Comparison of ENCODE assay signal across 21 cellular contexts in genomic region chr12:40382217-40382616, GRCh38.
DNase-seq lines count a peak whose midpoint lies in the region; ATAC-seq and TF ChIP-seq lines count a peak whose summit lies in the region.
"Had no signal": no experiment of that assay in that cellular context is flagged by ENCODE, and none has a peak within 500 bp of the region (broad histone marks: within the 10 kb centered on the region; RNA-seq: fewer than 3 reads in every experiment).

No MANE protein-coding gene starts in this region.

- no peaks in the 10 kb centered on the region for H3K4me1 Mint-ChIP-seq in glutamatergic neuron (ENCODE audit: low read depth, unreplicated experiment)

- no peak overlapping the region for H3K27ac Mint-ChIP-seq in glutamatergic neuron (ENCODE audit: unreplicated experiment)
- H3K27ac Mint-ChIP-seq: activated naive CD4-positive, alpha-beta T cell treated with anti-CD3 and anti-CD28 coated beads for 36 hours; stimulated activated naive CD8-positive, alpha-beta T cell treated with anti-CD3 and anti-CD28 coated beads, Interleukin-15, Interleukin-2, amounts not matched to agents 100 ng/mL and 50 ng/mL, for 24 hours had no signal

- CTCF ChIA-PET in HEK293T (lab: Yijun Ruan, JAX) = no interaction called here

- no peak for TF ChIP-seq CTCF in glutamatergic neuron (IDR thresholded peaks at IDR 0.05; ENCODE audit: partially characterized antibody, unreplicated experiment)

- H3K9me3 Mint-ChIP-seq in glutamatergic neuron (ENCODE audit: unreplicated experiment) = peaks cover 4% of the 10 kb centered on the region
- H3K9me3 Mint-ChIP-seq: stimulated activated naive CD8-positive, alpha-beta T cell treated with anti-CD3 and anti-CD28 coated beads, Interleukin-15, Interleukin-2, amounts not matched to agents 100 ng/mL and 50 ng/mL, for 24 hours had no signal

- no peak overlapping the region for H3K4me3 Mint-ChIP-seq in glutamatergic neuron (ENCODE audit: unreplicated experiment)
- H3K4me3 Mint-ChIP-seq: activated naive CD4-positive, alpha-beta T cell treated with anti-CD3 and anti-CD28 coated beads for 36 hours; activated T-cell treated with anti-CD3 and anti-CD28 coated beads, Interleukin-2, amount 50 U/mL, for 4 hours; stimulated activated naive CD8-positive, alpha-beta T cell treated with anti-CD3 and anti-CD28 coated beads, Interleukin-15, Interleukin-2, amounts not matched to agents 100 ng/mL and 50 ng/mL, for 24 hours had no signal

- ATAC-seq in GM18907 (IDR thresholded peaks at IDR 0.05; ENCODE audit: unreplicated experiment) (peak; percentile 90), GM21576 (IDR thresholded peaks at IDR 0.05; ENCODE audit: unreplicated experiment) (peak; percentile 73), HG03139 (IDR thresholded peaks at IDR 0.05; ENCODE audit: unreplicated experiment) (peak; percentile 77), HG03439 (IDR thresholded peaks at IDR 0.05; ENCODE audit: unreplicated experiment) (no peak)
- ATAC-seq: activated CD4-positive, CD25-positive, alpha-beta regulatory T cell treated with anti-CD3 and anti-CD28 coated beads, Interleukin-2, amount 50 U/mL, for 24 hours; activated T-cell treated with anti-CD3 and anti-CD28 coated beads, Interleukin-2, amount 50 U/mL, for 4 hours; HCT116; heart left ventricle; left ventricle myocardium superior; Right ventricle myocardium inferior had no signal

- DNase-seq in kidney tubule cell (ENCODE audit: low spot score) (peak; percentile 12), glutamatergic neuron (no peak), HEK293T (ENCODE audit: extremely low spot score) (no peak), NCI-H1092 treated with DMSO at 0.1 percent for 48 hours (lab: John Stamatoyannopoulos, UW) (no peak)
- DNase-seq: activated naive CD4-positive, alpha-beta T cell treated with anti-CD3 and anti-CD28 coated beads for 36 hours; activated T-cell treated with anti-CD3 and anti-CD28 coated beads, Interleukin-2, amount 50 U/mL, for 4 hours; amygdala; DMS 273 treated with DMSO at 0.1 percent for 48 hours; heart left ventricle; left ventricle myocardium superior; NCI-H1436 treated with DMSO at 0.1 percent for 48 hours; stimulated activated CD4-positive, alpha-beta T cell treated with anti-CD3 and anti-CD28 coated beads, Interleukin-4, amount 100 ng/mL, for 1 hour; transverse colon had no signal

- POLR2A ChIA-PET in HEK293T (lab: Yijun Ruan, JAX) = no interaction called here

- no peaks in the 10 kb centered on the region for H3K36me3 Mint-ChIP-seq in glutamatergic neuron (ENCODE audit: unreplicated experiment)

- peaks cover 2% of the 10 kb centered on the region for H3K27me3 Mint-ChIP-seq in glutamatergic neuron (ENCODE audit: unreplicated experiment)
- H3K27me3 Mint-ChIP-seq: stimulated activated naive CD8-positive, alpha-beta T cell treated with anti-CD3 and anti-CD28 coated beads, Interleukin-15, Interleukin-2, amounts not matched to agents 100 ng/mL and 50 ng/mL, for 24 hours had no signal

TF ChIP-seq in HEK293T, 16 proteins besides CTCF, POLR2A, EP300 and RAD21:
- TF ChIP-seq SP1 (IDR thresholded peaks at IDR 0.05) (no peak), ZNF384 (IDR thresholded peaks at IDR 0.05) (no peak), BHLHE40 (IDR thresholded peaks at IDR 0.05; ENCODE audit: borderline replicate concordance) (no peak), FOXM1 (IDR thresholded peaks at IDR 0.05; ENCODE audit: borderline replicate concordance) (no peak), L3MBTL2 (conservative IDR thresholded peaks at IDR 0.05) (no peak), ELF4 (IDR thresholded peaks at IDR 0.05) (no peak), SUZ12 (IDR thresholded peaks at IDR 0.05) (no peak), CTBP1 (IDR thresholded peaks at IDR 0.05; ENCODE audit: borderline replicate concordance) (no peak)
- TF ChIP-seq, protein P1, sequence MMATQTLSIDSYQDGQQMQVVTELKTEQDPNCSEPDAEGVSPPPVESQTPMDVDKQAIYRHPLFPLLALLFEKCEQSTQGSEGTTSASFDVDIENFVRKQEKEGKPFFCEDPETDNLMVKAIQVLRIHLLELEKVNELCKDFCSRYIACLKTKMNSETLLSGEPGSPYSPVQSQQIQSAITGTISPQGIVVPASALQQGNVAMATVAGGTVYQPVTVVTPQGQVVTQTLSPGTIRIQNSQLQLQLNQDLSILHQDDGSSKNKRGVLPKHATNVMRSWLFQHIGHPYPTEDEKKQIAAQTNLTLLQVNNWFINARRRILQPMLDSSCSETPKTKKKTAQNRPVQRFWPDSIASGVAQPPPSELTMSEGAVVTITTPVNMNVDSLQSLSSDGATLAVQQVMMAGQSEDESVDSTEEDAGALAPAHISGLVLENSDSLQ (IDR thresholded peaks at IDR 0.05) = no peak
